Comparison of ENCODE assay signal across 1 cellular context in the genomic region with DNA sequence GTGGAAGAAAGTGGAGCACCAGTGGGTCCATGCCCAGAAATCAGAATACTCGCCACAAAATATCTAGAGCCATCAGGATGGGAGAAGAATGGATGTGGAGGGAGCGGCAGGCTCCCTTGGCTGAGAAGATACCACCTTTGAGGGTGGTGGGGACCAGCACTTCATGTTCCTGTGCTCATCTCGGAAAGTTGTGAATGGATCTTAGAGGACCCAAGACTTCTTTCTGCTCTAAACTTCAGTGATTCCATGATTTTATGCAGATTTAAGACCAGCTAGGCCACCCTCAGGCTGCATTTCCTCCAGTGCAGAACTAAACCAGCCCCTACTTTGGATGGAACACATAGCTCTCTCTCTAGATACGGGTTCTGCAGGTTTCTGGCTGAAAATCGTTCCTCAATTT.
TF ChIP-seq lines count a peak whose summit lies in the region.

No MANE protein-coding gene starts in this region.

TF ChIP-seq in K562, 482 proteins besides CTCF, POLR2A, EP300 and RAD21 (continued from another document):
- TF ChIP-seq, protein P1, sequence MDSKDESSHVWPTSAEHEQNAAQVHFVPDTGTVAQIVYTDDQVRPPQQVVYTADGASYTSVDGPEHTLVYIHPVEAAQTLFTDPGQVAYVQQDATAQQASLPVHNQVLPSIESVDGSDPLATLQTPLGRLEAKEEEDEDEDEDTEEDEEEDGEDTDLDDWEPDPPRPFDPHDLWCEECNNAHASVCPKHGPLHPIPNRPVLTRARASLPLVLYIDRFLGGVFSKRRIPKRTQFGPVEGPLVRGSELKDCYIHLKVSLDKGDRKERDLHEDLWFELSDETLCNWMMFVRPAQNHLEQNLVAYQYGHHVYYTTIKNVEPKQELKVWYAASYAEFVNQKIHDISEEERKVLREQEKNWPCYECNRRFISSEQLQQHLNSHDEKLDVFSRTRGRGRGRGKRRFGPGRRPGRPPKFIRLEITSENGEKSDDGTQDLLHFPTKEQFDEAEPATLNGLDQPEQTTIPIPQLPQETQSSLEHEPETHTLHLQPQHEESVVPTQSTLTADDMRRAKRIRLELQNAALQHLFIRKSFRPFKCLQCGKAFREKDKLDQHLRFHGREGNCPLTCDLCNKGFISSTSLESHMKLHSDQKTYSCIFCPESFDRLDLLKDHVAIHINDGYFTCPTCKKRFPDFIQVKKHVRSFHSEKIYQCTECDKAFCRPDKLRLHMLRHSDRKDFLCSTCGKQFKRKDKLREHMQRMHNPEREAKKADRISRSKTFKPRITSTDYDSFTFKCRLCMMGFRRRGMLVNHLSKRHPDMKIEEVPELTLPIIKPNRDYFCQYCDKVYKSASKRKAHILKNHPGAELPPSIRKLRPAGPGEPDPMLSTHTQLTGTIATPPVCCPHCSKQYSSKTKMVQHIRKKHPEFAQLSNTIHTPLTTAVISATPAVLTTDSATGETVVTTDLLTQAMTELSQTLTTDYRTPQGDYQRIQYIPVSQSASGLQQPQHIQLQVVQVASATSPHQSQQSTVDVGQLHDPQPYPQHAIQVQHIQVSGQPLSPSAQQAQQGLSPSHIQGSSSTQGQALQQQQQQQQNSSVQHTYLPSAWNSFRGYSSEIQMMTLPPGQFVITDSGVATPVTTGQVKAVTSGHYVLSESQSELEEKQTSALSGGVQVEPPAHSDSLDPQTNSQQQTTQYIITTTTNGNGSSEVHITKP (IDR thresholded peaks at IDR 0.05; ENCODE audit: partially characterized antibody), result peak; percentile 62
- TF ChIP-seq SMAD1 (IDR thresholded peaks at IDR 0.05; ENCODE audit: low read depth, low read length, partially characterized antibody) (no peak), NCOA2 (IDR thresholded peaks at IDR 0.05; ENCODE audit: partially characterized antibody in 2 of 2) (no peak), FOXK2 (conservative IDR thresholded peaks at IDR 0.05 in 1 of 2, IDR thresholded peaks at IDR 0.05 in 1 of 2; ENCODE audit: low read depth in 2 of 2) (no peak), ESRRB (CRISPR knock-in tag; IDR thresholded peaks at IDR 0.05; ENCODE audit: borderline replicate concordance) (no peak)
- TF ChIP-seq, protein P2, sequence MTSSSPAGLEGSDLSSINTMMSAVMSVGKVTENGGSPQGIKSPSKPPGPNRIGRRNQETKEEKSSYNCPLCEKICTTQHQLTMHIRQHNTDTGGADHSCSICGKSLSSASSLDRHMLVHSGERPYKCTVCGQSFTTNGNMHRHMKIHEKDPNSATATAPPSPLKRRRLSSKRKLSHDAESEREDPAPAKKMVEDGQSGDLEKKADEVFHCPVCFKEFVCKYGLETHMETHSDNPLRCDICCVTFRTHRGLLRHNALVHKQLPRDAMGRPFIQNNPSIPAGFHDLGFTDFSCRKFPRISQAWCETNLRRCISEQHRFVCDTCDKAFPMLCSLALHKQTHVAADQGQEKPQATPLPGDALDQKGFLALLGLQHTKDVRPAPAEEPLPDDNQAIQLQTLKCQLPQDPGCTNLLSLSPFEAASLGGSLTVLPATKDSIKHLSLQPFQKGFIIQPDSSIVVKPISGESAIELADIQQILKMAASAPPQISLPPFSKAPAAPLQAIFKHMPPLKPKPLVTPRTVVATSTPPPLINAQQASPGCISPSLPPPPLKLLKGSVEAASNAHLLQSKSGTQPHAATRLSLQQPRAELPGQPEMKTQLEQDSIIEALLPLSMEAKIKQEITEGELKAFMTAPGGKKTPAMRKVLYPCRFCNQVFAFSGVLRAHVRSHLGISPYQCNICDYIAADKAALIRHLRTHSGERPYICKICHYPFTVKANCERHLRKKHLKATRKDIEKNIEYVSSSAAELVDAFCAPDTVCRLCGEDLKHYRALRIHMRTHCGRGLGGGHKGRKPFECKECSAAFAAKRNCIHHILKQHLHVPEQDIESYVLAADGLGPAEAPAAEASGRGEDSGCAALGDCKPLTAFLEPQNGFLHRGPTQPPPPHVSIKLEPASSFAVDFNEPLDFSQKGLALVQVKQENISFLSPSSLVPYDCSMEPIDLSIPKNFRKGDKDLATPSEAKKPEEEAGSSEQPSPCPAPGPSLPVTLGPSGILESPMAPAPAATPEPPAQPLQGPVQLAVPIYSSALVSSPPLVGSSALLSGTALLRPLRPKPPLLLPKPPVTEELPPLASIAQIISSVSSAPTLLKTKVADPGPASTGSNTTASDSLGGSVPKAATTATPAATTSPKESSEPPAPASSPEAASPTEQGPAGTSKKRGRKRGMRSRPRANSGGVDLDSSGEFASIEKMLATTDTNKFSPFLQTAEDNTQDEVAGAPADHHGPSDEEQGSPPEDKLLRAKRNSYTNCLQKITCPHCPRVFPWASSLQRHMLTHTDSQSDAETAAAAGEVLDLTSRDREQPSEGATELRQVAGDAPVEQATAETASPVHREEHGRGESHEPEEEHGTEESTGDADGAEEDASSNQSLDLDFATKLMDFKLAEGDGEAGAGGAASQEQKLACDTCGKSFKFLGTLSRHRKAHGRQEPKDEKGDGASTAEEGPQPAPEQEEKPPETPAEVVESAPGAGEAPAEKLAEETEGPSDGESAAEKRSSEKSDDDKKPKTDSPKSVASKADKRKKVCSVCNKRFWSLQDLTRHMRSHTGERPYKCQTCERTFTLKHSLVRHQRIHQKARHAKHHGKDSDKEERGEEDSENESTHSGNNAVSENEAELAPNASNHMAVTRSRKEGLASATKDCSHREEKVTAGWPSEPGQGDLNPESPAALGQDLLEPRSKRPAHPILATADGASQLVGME (CRISPR knock-in tag; IDR thresholded peaks at IDR 0.05), result no peak
